27 cellular contexts compared by ENCODE assay signal in genomic region chr14:100092832-100093231, GRCh38. TPM values are rescaled to one million over a fixed set of nuclear protein-coding genes. Genes with fewer than 3 reads are reported as not detected.
DNase-seq lines count a peak whose midpoint lies in the region; ATAC-seq, FAIRE-seq and TF ChIP-seq lines count a peak whose summit lies in the region.
"Had no signal": no experiment of that assay in that cellular context is flagged by ENCODE, and none has a peak within 500 bp of the region (broad histone marks: within the 10 kb centered on the region; RNA-seq: fewer than 3 reads in every experiment).

No MANE protein-coding gene starts in this region.

- peak; percentile 6 for DNase-seq in activated CD4-positive, alpha-beta memory T cell treated with anti-CD3 and anti-CD28 coated beads for 36 hours
- no peak for DNase-seq in activated CD4-positive, alpha-beta memory T cell treated with anti-CD3 and anti-CD28 coated beads, Interleukin-2, amount 10 ng/mL, durations not matched to agents 7 days and 5 days
- DNase-seq in right lobe of liver (no peak), HepG2 (ENCODE audit: low spot score) (no peak), hepatic stellate cell (ENCODE audit: low spot score) (no peak), NCI-H1048 (lab: John Stamatoyannopoulos, UW) (no peak)
- no peak for DNase-seq in effector memory CD8-positive, alpha-beta T cell
- no peak for DNase-seq in stimulated activated effector memory CD8-positive, alpha-beta T cell treated with anti-CD3 and anti-CD28 coated beads, Interleukin-12 subunit alpha, Interleukin-12 subunit beta, amount 100 ng/mL, for 72 hours (ENCODE audit: low spot score in 2 of 2)
- DNase-seq: 8988T; activated CD4-positive, alpha-beta T cell treated with anti-CD3 and anti-CD28 coated beads for 1 hour; activated gamma-delta T cell; anterior cingulate cortex; cortex of kidney; endodermal cell; esophagus squamous epithelium; foreskin melanocyte; HFFc6; hippocampal formation; Karpas-422; OCI-M1; SK-N-SH; T-helper 2 cell had no signal

- no peak overlapping the region for H3K4me3 ChIP-seq in right lobe of liver
- no peak overlapping the region for H3K4me3 ChIP-seq in HepG2 (replicated peaks in 1 of 3; ENCODE audit: insufficient read depth in 1 of 3, low read depth in 2 of 3, low read length in 3 of 3)
- H3K4me3 ChIP-seq: cardiac muscle cell, esophagus squamous epithelium, GM23338, tibial nerve had no signal

- no peak for TF ChIP-seq CTCF in right lobe of liver (IDR thresholded peaks at IDR 0.05)
- no peak for TF ChIP-seq CTCF in HepG2 (CRISPR knock-in tag; IDR thresholded peaks at IDR 0.05)

- BruUV-seq in HepG2 (replicated peaks; lab: Mats Ljungman, UMichigan), result no TSS peak

- H3K27me3 ChIP-seq in right lobe of liver (no peaks in the 10 kb centered on the region), HepG2 (ENCODE audit: control insufficient read depth in 1 of 2, insufficient read depth in 2 of 2, low read length in 2 of 2) (no peaks in the 10 kb centered on the region)
- H3K27me3 ChIP-seq: cardiac muscle cell, esophagus squamous epithelium, tibial nerve had no signal

- POLR2A ChIA-PET in activated CD4-positive, alpha-beta memory T cell treated with anti-CD3 and anti-CD28 coated beads for 36 hours (lab: Charles Lee), result interaction anchor here (1.5 kb wide), 2 partner anchors 9 to 11 kb away, joined by 5 to 6 read pairs; no protein-coding TSS in a partner anchor
- POLR2A ChIA-PET in activated CD4-positive, alpha-beta memory T cell treated with anti-CD3 and anti-CD28 coated beads, Interleukin-2, amount 10 ng/mL, durations not matched to agents 7 days and 5 days (lab: Charles Lee), result interaction anchor here (1.3 to 58.4 kb wide), 3 partner anchors 8 to 32 kb away, joined by 6 to 1586 read pairs (median 6); partner anchors contain the start of gene EVL
- POLR2A ChIA-PET in HepG2 (lab: Yijun Ruan, JAX), result no interaction called here

- peaks cover 34% of the 10 kb centered on the region for H3K36me3 Mint-ChIP-seq in activated CD4-positive, alpha-beta memory T cell treated with anti-CD3 and anti-CD28 coated beads for 36 hours
- peaks cover 90% of the 10 kb centered on the region for H3K36me3 Mint-ChIP-seq in activated CD4-positive, alpha-beta memory T cell treated with anti-CD3 and anti-CD28 coated beads, Interleukin-2, amount 10 ng/mL, durations not matched to agents 7 days and 5 days (ENCODE audit: low read depth)
- H3K36me3 Mint-ChIP-seq in effector memory CD8-positive, alpha-beta T cell (ENCODE audit: insufficient read depth), result peaks cover 97% of the 10 kb centered on the region
- H3K36me3 Mint-ChIP-seq in stimulated activated effector memory CD8-positive, alpha-beta T cell treated with anti-CD3 and anti-CD28 coated beads, Interleukin-12 subunit alpha, Interleukin-12 subunit beta, amount 100 ng/mL, for 72 hours, result peaks cover 100% of the 10 kb centered on the region

- no peaks in the 10 kb centered on the region for H3K9me3 Mint-ChIP-seq in activated CD4-positive, alpha-beta memory T cell treated with anti-CD3 and anti-CD28 coated beads for 36 hours
- H3K9me3 Mint-ChIP-seq in activated CD4-positive, alpha-beta memory T cell treated with anti-CD3 and anti-CD28 coated beads, Interleukin-2, amount 10 ng/mL, durations not matched to agents 7 days and 5 days, result no peaks in the 10 kb centered on the region
- H3K9me3 Mint-ChIP-seq in effector memory CD8-positive, alpha-beta T cell, result no peaks in the 10 kb centered on the region
- H3K9me3 Mint-ChIP-seq in stimulated activated effector memory CD8-positive, alpha-beta T cell treated with anti-CD3 and anti-CD28 coated beads, Interleukin-12 subunit alpha, Interleukin-12 subunit beta, amount 100 ng/mL, for 72 hours, result no peaks in the 10 kb centered on the region
- H3K9me3 Mint-ChIP-seq: endodermal cell, GM23338, HFFc6, mesothelial cell of epicardium, nephron had no signal

- no peak for FAIRE-seq in HepG2 (lab: Jason Lieb, UNC)

- intact Hi-C loops in activated CD4-positive, alpha-beta memory T cell treated with anti-CD3 and anti-CD28 coated beads for 36 hours (cut with micrococcal nuclease), result no loop called here
- intact Hi-C loops in right lobe of liver (cut with DNase I) (no loop called here), HepG2 (cut with micrococcal nuclease; ENCODE audit: unreplicated experiment) (no loop called here)

- TF ChIP-seq RAD21 in HepG2 (CRISPR knock-in tag; IDR thresholded peaks at IDR 0.05), result no peak

- peaks cover 84% of the 10 kb centered on the region for H3K4me1 Mint-ChIP-seq in activated CD4-positive, alpha-beta memory T cell treated with anti-CD3 and anti-CD28 coated beads for 36 hours (ENCODE audit: low read depth)
- H3K4me1 Mint-ChIP-seq in activated CD4-positive, alpha-beta memory T cell treated with anti-CD3 and anti-CD28 coated beads, Interleukin-2, amount 10 ng/mL, durations not matched to agents 7 days and 5 days, result peaks cover 83% of the 10 kb centered on the region
- H3K4me1 Mint-ChIP-seq in effector memory CD8-positive, alpha-beta T cell (ENCODE audit: low read depth in 2 of 2), result peaks cover 65 to 77% of the 10 kb centered on the region in 2 donors
- H3K4me1 Mint-ChIP-seq in stimulated activated effector memory CD8-positive, alpha-beta T cell treated with anti-CD3 and anti-CD28 coated beads, Interleukin-12 subunit alpha, Interleukin-12 subunit beta, amount 100 ng/mL, for 72 hours, result peaks cover 77% of the 10 kb centered on the region
- H3K4me1 Mint-ChIP-seq: endodermal cell, GM23338, mesothelial cell of epicardium, nephron had no signal

- H3K4me3 Mint-ChIP-seq in activated CD4-positive, alpha-beta memory T cell treated with anti-CD3 and anti-CD28 coated beads for 36 hours, result no peak overlapping the region
- H3K4me3 Mint-ChIP-seq in activated CD4-positive, alpha-beta memory T cell treated with anti-CD3 and anti-CD28 coated beads, Interleukin-2, amount 10 ng/mL, durations not matched to agents 7 days and 5 days, result no peak overlapping the region
- H3K4me3 Mint-ChIP-seq in effector memory CD8-positive, alpha-beta T cell, result peak overlapping the region in 1 of 2 donors; percentile 8
- H3K4me3 Mint-ChIP-seq in stimulated activated effector memory CD8-positive, alpha-beta T cell treated with anti-CD3 and anti-CD28 coated beads, Interleukin-12 subunit alpha, Interleukin-12 subunit beta, amount 100 ng/mL, for 72 hours, result no peak overlapping the region
- H3K4me3 Mint-ChIP-seq: endodermal cell, GM23338, HFFc6, mesothelial cell of epicardium, nephron had no signal

- TF ChIP-seq EP300 in HepG2 (IDR thresholded peaks at IDR 0.05; ENCODE audit: low read depth in 2 of 2, low read length in 2 of 2) (no peak), HepG2 (CRISPR knock-in tag; IDR thresholded peaks at IDR 0.05; ENCODE audit: borderline replicate concordance) (no peak)

- H3K9me3 ChIP-seq in right lobe of liver (no peaks in the 10 kb centered on the region), HepG2 (ENCODE audit: low read length) (no peaks in the 10 kb centered on the region)
- H3K9me3 ChIP-seq: esophagus squamous epithelium, SK-N-SH, tibial nerve had no signal

- no peaks in the 10 kb centered on the region for H4K20me1 ChIP-seq in HepG2 (ENCODE audit: insufficient read depth, low read length)

- H3K79me2 ChIP-seq in HepG2 (ENCODE audit: insufficient read depth, low read length), result no peaks in the 10 kb centered on the region

- H3K4me1 ChIP-seq in right lobe of liver (no peaks in the 10 kb centered on the region), HepG2 (ENCODE audit: insufficient read depth, low read length) (peaks cover 7% of the 10 kb centered on the region; the same call in 1 of the 2 replicates)
- H3K4me1 ChIP-seq: tibial nerve had no signal

- no peaks in the 10 kb centered on the region for H3K27me3 Mint-ChIP-seq in activated CD4-positive, alpha-beta memory T cell treated with anti-CD3 and anti-CD28 coated beads for 36 hours
- no peaks in the 10 kb centered on the region for H3K27me3 Mint-ChIP-seq in activated CD4-positive, alpha-beta memory T cell treated with anti-CD3 and anti-CD28 coated beads, Interleukin-2, amount 10 ng/mL, durations not matched to agents 7 days and 5 days
- no peaks in the 10 kb centered on the region for H3K27me3 Mint-ChIP-seq in effector memory CD8-positive, alpha-beta T cell

- no peak overlapping the region for H3K4me2 ChIP-seq in HepG2 (ENCODE audit: low read depth, low read length)
- H3K4me2 ChIP-seq: GM23338, SK-N-SH had no signal

- 44% methylated on average over 1 of the region's 1 CpG for WGBS in right lobe of liver (ENCODE audit: insufficient coverage, low coverage, low lambda C conversion rate, missing lambda C conversion rate)
- 25% methylated on average over 1 of the region's 1 CpG for WGBS in HepG2 (ENCODE audit: low lambda C conversion rate)

- H3K9ac ChIP-seq in HepG2 (ENCODE audit: insufficient read depth, low read depth, low read length), result no peak overlapping the region
- H3K9ac ChIP-seq: SK-N-SH had no signal

- TF ChIP-seq POLR2A in right lobe of liver (IDR thresholded peaks at IDR 0.05), result no peak
- TF ChIP-seq POLR2A in HepG2 (IDR thresholded peaks at IDR 0.05; ENCODE audit: insufficient read depth in 1 of 2, low read depth in 2 of 2, low read length in 2 of 2), result no peak

- peaks cover 0 to 18% (median 6%) of the 10 kb centered on the region in 4 donors for H3K36me3 ChIP-seq in right lobe of liver
- peaks cover 8 to 31% of the 10 kb centered on the region in 2 experiments; a peak in 4 of 5 replicates for H3K36me3 ChIP-seq in HepG2 (replicated peaks in 1 of 2; ENCODE audit: control insufficient read depth in 1 of 2, insufficient read depth in 2 of 2, low read length in 2 of 2)

- CTCF ChIA-PET in activated CD4-positive, alpha-beta memory T cell treated with anti-CD3 and anti-CD28 coated beads for 36 hours (lab: Charles Lee), result interaction anchor here (0.8 to 10.6 kb wide), 10 partner anchors 9 to 100 kb away, joined by 3 to 88 read pairs (median 3); partner anchors contain the start of gene EVL
- CTCF ChIA-PET in activated CD4-positive, alpha-beta memory T cell treated with anti-CD3 and anti-CD28 coated beads, Interleukin-2, amount 10 ng/mL, durations not matched to agents 7 days and 5 days (lab: Charles Lee), result interaction anchor here (28.0 kb wide), 1 partner anchor 17 kb away, joined by 563 read pairs; the partner anchor contains the start of gene EVL
- CTCF ChIA-PET in HepG2 (lab: Yijun Ruan, JAX; ENCODE audit: low intra/inter-chr PET ratio, low total read pairs), result no interaction called here

- in situ Hi-C loops in HepG2 (cut with HindIII; ENCODE audit: extremely low pct_ligation_motif_present, low pct_unique_long_range_greater_than_20kb), result no loop called here

- peak in 3 of 4 donors; percentile 36 to 90 (median 52) for ATAC-seq in right lobe of liver
- ATAC-seq in HepG2, result no peak
- no peak for ATAC-seq in effector memory CD8-positive, alpha-beta T cell (replicated peaks)
- ATAC-seq in stimulated activated effector memory CD8-positive, alpha-beta T cell treated with anti-CD3 and anti-CD28 coated beads, Interleukin-12 subunit alpha, Interleukin-12 subunit beta, amount 100 ng/mL, for 72 hours, result peak; percentile 50
- ATAC-seq: GM23338 had no signal

- H3K27ac ChIP-seq in right lobe of liver (no peak overlapping the region), HepG2 (ENCODE audit: extremely low read length, insufficient read depth, low read length) (no peak overlapping the region)
- H3K27ac ChIP-seq: cardiac muscle cell, esophagus squamous epithelium, tibial nerve had no signal

- peak overlapping the region; percentile 87 for H3K27ac Mint-ChIP-seq in activated CD4-positive, alpha-beta memory T cell treated with anti-CD3 and anti-CD28 coated beads for 36 hours
- no peak overlapping the region for H3K27ac Mint-ChIP-seq in activated CD4-positive, alpha-beta memory T cell treated with anti-CD3 and anti-CD28 coated beads, Interleukin-2, amount 10 ng/mL, durations not matched to agents 7 days and 5 days
- peak overlapping the region; percentile 77 to 88 for H3K27ac Mint-ChIP-seq in effector memory CD8-positive, alpha-beta T cell
- peak overlapping the region; percentile 91 for H3K27ac Mint-ChIP-seq in stimulated activated effector memory CD8-positive, alpha-beta T cell treated with anti-CD3 and anti-CD28 coated beads, Interleukin-12 subunit alpha, Interleukin-12 subunit beta, amount 100 ng/mL, for 72 hours
- H3K27ac Mint-ChIP-seq: endodermal cell, GM23338, HFFc6, mesothelial cell of epicardium, nephron had no signal

- no peak overlapping the region for H2AFZ ChIP-seq in HepG2 (ENCODE audit: low read length)
- H2AFZ ChIP-seq: GM23338 had no signal

RNA-seq across cellular contexts. Expression of gene EVL, which starts 27.6 kb away (rescaled TPM):
- 100 to 1,000 TPM; 174 to 180 TPM for total RNA-seq in activated CD4-positive, alpha-beta memory T cell treated with anti-CD3 and anti-CD28 coated beads for 36 hours
- 100 to 1,000 TPM; 771 to 787 TPM for total RNA-seq in activated CD4-positive, alpha-beta memory T cell treated with anti-CD3 and anti-CD28 coated beads, Interleukin-2, amount 10 ng/mL, durations not matched to agents 7 days and 5 days
- 100 to 1,000 TPM in 2 of 6 experiments, 10 to 100 TPM in 4; 23.6 to 162 (median 68.4) TPM for total RNA-seq in right lobe of liver
- total RNA-seq in HepG2 (2016; rRNA removed; fragmentation: Illumina TruSeq; extraction: Trizol), result 10.5 and 15.1 TPM in 2 replicates
- 23.1 and 32.6 TPM in 2 replicates for total RNA-seq in HepG2 (2016; cell fraction: cytosol; rRNA removed; fragmentation: Illumina TruSeq; extraction: Trizol; ENCODE audit: low read depth)
- 10.2 and 17.0 TPM in 2 replicates for total RNA-seq in HepG2 (2016; cell fraction: insoluble cytoplasmic fraction; rRNA removed; fragmentation: Illumina TruSeq; extraction: Trizol)
- total RNA-seq in HepG2 (2016; cell fraction: membrane; rRNA removed; fragmentation: Illumina TruSeq; extraction: Trizol), result 35.4 and 40.2 TPM in 2 replicates
- total RNA-seq in HepG2 (2016; cell fraction: nucleus; rRNA removed; fragmentation: Illumina TruSeq; extraction: Trizol), result 23.3 and 27.6 TPM in 2 replicates
- polyA plus RNA-seq in HepG2 (2011; rRNA removed), result 28.7 and 31.2 TPM in 2 replicates
- polyA plus RNA-seq in HepG2 (2011; cell fraction: cytosol; rRNA removed), result 12.0 and 12.7 TPM in 2 replicates
- 124 and 138 TPM in 2 replicates for polyA plus RNA-seq in HepG2 (2011; cell fraction: nucleus; rRNA removed)
- 29.8 and 33.6 TPM in 2 replicates for polyA plus RNA-seq in HepG2 (2012)
- polyA plus RNA-seq in HepG2 (2016; cell fraction: cytosol; fragmentation: Illumina TruSeq; extraction: Trizol; ENCODE audit: low read depth), result 101 and 109 TPM in 2 replicates
- 23.4 and 35.8 TPM in 2 replicates for polyA plus RNA-seq in HepG2 (2016; cell fraction: insoluble cytoplasmic fraction; fragmentation: Illumina TruSeq; extraction: Trizol; ENCODE audit: low read depth)
- polyA plus RNA-seq in HepG2 (2016; cell fraction: membrane; fragmentation: Illumina TruSeq; extraction: Trizol; ENCODE audit: low read depth), result 114 and 115 TPM in 2 replicates
- polyA plus RNA-seq in HepG2 (2016; cell fraction: nucleus; fragmentation: Illumina TruSeq; extraction: Trizol; ENCODE audit: insufficient read depth, low read depth), result 87.0 and 99.6 TPM in 2 replicates
- 11.3 and 23.0 TPM in 2 replicates for polyA minus RNA-seq in HepG2 (2011; rRNA and poly(A)+ RNA removed; ENCODE audit: low replicate concordance)
- polyA minus RNA-seq in HepG2 (2011; cell fraction: cytosol; rRNA and poly(A)+ RNA removed), result 13.0 and 14.0 TPM in 2 replicates
- 31.1 and 31.2 TPM in 2 replicates for polyA minus RNA-seq in HepG2 (2011; cell fraction: nucleus; rRNA and poly(A)+ RNA removed)

Comparison
In these comparisons a context has a peak if more than half of its experiments do, and no peak if none do; other contexts are left out.
1. ATAC-seq: peak in right lobe of liver (3 of 4) and stimulated activated effector memory CD8-positive, alpha-beta T cell treated with anti-CD3 and anti-CD28 coated beads, Interleukin-12 subunit alpha, Interleukin-12 subunit beta, amount 100 ng/mL, for 72 hours (single experiment); none in HepG2 (single experiment) and effector memory CD8-positive, alpha-beta T cell (single experiment).
2. RNA of gene EVL, which starts 27.6 kb away (total RNA-seq): 771 to 787 TPM in activated CD4-positive, alpha-beta memory T cell treated with anti-CD3 and anti-CD28 coated beads, Interleukin-2, amount 10 ng/mL, durations not matched to agents 7 days and 5 days; 174 to 180 TPM in activated CD4-positive, alpha-beta memory T cell treated with anti-CD3 and anti-CD28 coated beads for 36 hours, 23.6 to 162 TPM in right lobe of liver and 10.2 to 40.2 TPM in HepG2; every median in the first group is over 4 times any median in the second.